ENCODE assay signal across 8 cellular contexts in the genomic region with DNA sequence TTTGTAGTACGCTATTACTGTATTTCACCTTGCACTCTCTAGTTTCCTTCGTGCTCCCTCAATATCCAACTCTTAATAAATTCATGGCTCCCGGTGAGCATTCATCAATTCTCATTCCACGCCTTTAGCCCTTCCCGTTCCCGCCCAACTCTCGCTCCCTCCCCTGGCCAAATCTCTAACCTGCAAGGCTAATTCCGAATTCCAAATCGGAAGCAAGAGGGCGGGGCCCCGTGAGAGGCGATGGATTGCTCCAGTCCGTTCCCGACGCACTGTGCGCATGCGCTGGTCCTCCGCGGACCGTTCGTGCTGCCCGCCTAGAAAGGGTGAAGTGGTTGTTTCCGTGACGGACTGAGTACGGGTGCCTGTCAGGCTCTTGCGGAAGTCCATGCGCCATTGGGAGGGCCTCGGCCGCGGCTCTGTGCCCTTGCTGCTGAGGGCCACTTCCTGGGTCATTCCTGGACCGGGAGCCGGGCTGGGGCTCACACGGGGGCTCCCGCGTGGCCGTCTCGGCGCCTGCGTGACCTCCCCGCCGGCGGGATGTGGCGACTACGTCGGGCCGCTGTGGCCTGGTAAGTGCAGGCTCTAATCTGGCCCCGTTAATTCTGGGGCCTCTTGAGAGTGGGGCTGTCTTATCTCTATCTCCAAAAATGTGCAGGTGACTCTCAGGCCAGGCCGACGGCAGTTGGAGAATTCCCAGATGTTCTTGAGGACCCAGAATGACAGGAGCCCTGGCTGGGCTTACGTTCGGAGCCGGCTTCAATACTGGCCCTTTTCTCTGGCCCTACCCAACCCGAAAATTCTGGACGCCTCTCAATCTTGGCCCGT. TPM values are rescaled to one million over a fixed set of nuclear protein-coding genes. Genes with fewer than 3 reads are reported as not detected.
DNase-seq lines count a peak whose midpoint lies in the region; ATAC-seq and TF ChIP-seq lines count a peak whose summit lies in the region.

TSS of gene OPA1 (plus strand) at position 368 of the 825 bp plus-strand sequence. CDS start at position 538, 170 bp downstream.

- H3K36me3 Mint-ChIP-seq in activated naive CD4-positive, alpha-beta T cell treated with anti-CD3 and anti-CD28 coated beads, Interleukin-2, amount 10 ng/mL, durations not matched to agents 7 days and 5 days: peaks cover 18% of the 10 kb centered on the region

- TF ChIP-seq CTCF in NB4 (IDR thresholded peaks at IDR 0.05; ENCODE audit: low read depth, low read length) (peak; percentile 5), gastroesophageal sphincter (IDR thresholded peaks at IDR 0.05) (peak in 3 of 4 experiments; percentile 31 to 52 (median 41))

- WGBS in gastroesophageal sphincter (ENCODE audit: low coverage in 1 of 2), 2 donors: 1% methylated on average over 14 to 24 of the region's 55 CpGs

- CTCF ChIA-PET in activated naive CD4-positive, alpha-beta T cell treated with anti-CD3 and anti-CD28 coated beads, Interleukin-2, amount 10 ng/mL, durations not matched to agents 7 days and 5 days (lab: Charles Lee): no interaction called here

- no peak for TF ChIP-seq EP300 in gastroesophageal sphincter (IDR thresholded peaks at IDR 0.05)

- peak within 1 kb of the TSS; percentile 93 for H3K27ac Mint-ChIP-seq in activated naive CD4-positive, alpha-beta T cell treated with anti-CD3 and anti-CD28 coated beads, Interleukin-2, amount 10 ng/mL, durations not matched to agents 7 days and 5 days

- H3K9me3 ChIP-seq in SK-N-MC (ENCODE audit: low read depth, low read length) (no peaks in the 10 kb centered on the region), gastroesophageal sphincter (no peaks in the 10 kb centered on the region)

- H3K4me3 ChIP-seq in NB4 (ENCODE audit: low read depth, low read length): peak within 1 kb of the TSS; percentile 81
- peak within 1 kb of the TSS; percentile 96 for H3K4me3 ChIP-seq in SK-N-MC
- peak within 1 kb of the TSS; percentile 55 to 65 for H3K4me3 ChIP-seq in gastroesophageal sphincter

- ATAC-seq in HG02571 (IDR thresholded peaks at IDR 0.05; ENCODE audit: unreplicated experiment): peak; percentile 98
- peak; percentile 99 for ATAC-seq in gastroesophageal sphincter

- peak within 1 kb of the TSS; percentile 89 for H3K4me3 Mint-ChIP-seq in activated naive CD4-positive, alpha-beta T cell treated with anti-CD3 and anti-CD28 coated beads, Interleukin-2, amount 10 ng/mL, durations not matched to agents 7 days and 5 days

- no peaks in the 10 kb centered on the region for H3K9me3 Mint-ChIP-seq in activated naive CD4-positive, alpha-beta T cell treated with anti-CD3 and anti-CD28 coated beads, Interleukin-2, amount 10 ng/mL, durations not matched to agents 7 days and 5 days

- H3K27ac ChIP-seq in SK-N-MC (peak within 1 kb of the TSS; percentile 47), gastroesophageal sphincter (peak within 1 kb of the TSS; percentile 37 to 92 (median 88))

- DNase-seq in GM04504 (ENCODE audit: low read depth) (peak; percentile 97), NB4 (ENCODE audit: low read depth) (peak; percentile 97), SK-N-MC (ENCODE audit: low read depth, low spot score) (peak; percentile 88), non-pigmented ciliary epithelial cell (ENCODE audit: low read depth) (peak; percentile 95), superior temporal gyrus (ENCODE audit: extremely low spot score) (peak; percentile 99)
- DNase-seq in activated naive CD4-positive, alpha-beta T cell treated with anti-CD3 and anti-CD28 coated beads, Interleukin-2, amount 10 ng/mL, durations not matched to agents 7 days and 5 days: peak; percentile 94

- H3K9ac ChIP-seq in SK-N-MC (ENCODE audit: insufficient read length): peak within 1 kb of the TSS; percentile 96

- peaks cover 15% of the 10 kb centered on the region for H3K36me3 ChIP-seq in SK-N-MC (ENCODE audit: insufficient read depth, low read length)
- H3K36me3 ChIP-seq in gastroesophageal sphincter: peaks cover 0 to 18% of the 10 kb centered on the region in 2 donors

- TF ChIP-seq POLR2A in NB4 (IDR thresholded peaks at IDR 0.05; ENCODE audit: extremely low read depth, insufficient read length): peak; percentile 75
- TF ChIP-seq POLR2A in gastroesophageal sphincter (IDR thresholded peaks at IDR 0.05): peak; percentile 74 to 77

- H3K4me1 ChIP-seq in gastroesophageal sphincter: peaks cover 3 to 31% (median 9%) of the 10 kb centered on the region in 3 donors

- no peaks in the 10 kb centered on the region for H3K27me3 ChIP-seq in gastroesophageal sphincter

- H3K4me1 Mint-ChIP-seq in activated naive CD4-positive, alpha-beta T cell treated with anti-CD3 and anti-CD28 coated beads, Interleukin-2, amount 10 ng/mL, durations not matched to agents 7 days and 5 days: peaks cover 42% of the 10 kb centered on the region

- no peaks in the 10 kb centered on the region for H3K27me3 Mint-ChIP-seq in activated naive CD4-positive, alpha-beta T cell treated with anti-CD3 and anti-CD28 coated beads, Interleukin-2, amount 10 ng/mL, durations not matched to agents 7 days and 5 days

RNA-seq across cellular contexts. Expression of gene OPA1, which starts in this region (rescaled TPM):
- total RNA-seq in gastroesophageal sphincter: 10 to 100 TPM; 52.6 to 70.4 (median 57.9) TPM

Comparison
In these comparisons a context has a peak if more than half of its experiments do, and no peak if none do; other contexts are left out.
1. Peak in every context shown above with its lines: DNase-seq, ATAC-seq, H3K4me3 ChIP-seq and H3K27ac ChIP-seq.